Comparison of ENCODE assay signal across 14 cellular contexts in the genomic region with DNA sequence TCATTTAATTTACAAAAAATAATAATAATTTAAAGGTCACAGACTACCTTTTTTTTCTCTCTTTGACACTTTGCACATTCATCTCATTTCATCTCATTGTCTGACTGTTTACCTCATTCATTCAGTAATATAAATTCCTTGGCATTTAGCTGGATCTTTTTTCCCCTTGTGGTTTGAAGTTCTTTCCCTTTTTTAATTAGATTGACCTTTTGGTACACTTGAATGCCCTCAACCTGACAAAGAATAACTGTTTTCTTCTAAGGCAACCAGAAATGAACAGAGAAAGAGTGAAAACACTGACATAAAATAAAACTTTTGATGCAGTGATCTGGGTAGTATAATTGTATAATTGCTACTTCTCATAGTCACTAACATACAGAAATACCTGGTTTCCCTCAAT.
DNase-seq lines count a peak whose midpoint lies in the region; TF ChIP-seq lines count a peak whose summit lies in the region.
"Had no signal": no experiment of that assay in that cellular context is flagged by ENCODE, and none has a peak within 500 bp of the region (broad histone marks: within the 10 kb centered on the region; RNA-seq: fewer than 3 reads in every experiment).

No MANE protein-coding gene starts in this region.

- H3K4me3 Mint-ChIP-seq in neural crest cell: no peak overlapping the region
- H3K4me3 Mint-ChIP-seq in activated naive CD8-positive, alpha-beta T cell treated with anti-CD3 and anti-CD28 coated beads for 36 hours: no peak overlapping the region
- H3K4me3 Mint-ChIP-seq: CD4-positive, alpha-beta memory T cell; HFFc6 had no signal

- H3K27ac Mint-ChIP-seq in neural crest cell (ENCODE audit: unreplicated experiment): peak overlapping the region; percentile 83
- no peak overlapping the region for H3K27ac Mint-ChIP-seq in activated naive CD8-positive, alpha-beta T cell treated with anti-CD3 and anti-CD28 coated beads for 36 hours
- H3K27ac Mint-ChIP-seq: CD4-positive, alpha-beta memory T cell; HFFc6 had no signal

- peaks cover 6% of the 10 kb centered on the region for H3K9me3 Mint-ChIP-seq in neural crest cell
- H3K9me3 Mint-ChIP-seq in activated naive CD8-positive, alpha-beta T cell treated with anti-CD3 and anti-CD28 coated beads for 36 hours: peaks cover 8% of the 10 kb centered on the region

- peak; percentile 23 for DNase-seq in astrocyte of the hippocampus (ENCODE audit: low read depth, low spot score)
- DNase-seq in kidney glomerular epithelial cell (lab: John Stamatoyannopoulos, UW): peak; percentile 23
- DNase-seq in neural crest cell (ENCODE audit: low read depth, low spot score): no peak
- DNase-seq in SKM-1 (lab: John Stamatoyannopoulos, UW; ENCODE audit: unreplicated experiment): no peak
- no peak for DNase-seq in activated naive CD8-positive, alpha-beta T cell treated with anti-CD3 and anti-CD28 coated beads for 36 hours
- no peak for DNase-seq in GDM1 (lab: John Stamatoyannopoulos, UW)
- DNase-seq: C1 segment of cervical spinal cord; Calu3; CD4-positive, alpha-beta memory T cell; COR-L47; DMS53; DMS79 treated with DMSO at 0.1 percent for 48 hours; GOT3; HFFc6 had no signal

- H3K4me1 Mint-ChIP-seq in neural crest cell: peaks cover 11% of the 10 kb centered on the region
- H3K4me1 Mint-ChIP-seq in activated naive CD8-positive, alpha-beta T cell treated with anti-CD3 and anti-CD28 coated beads for 36 hours: no peaks in the 10 kb centered on the region
- H3K4me1 Mint-ChIP-seq: CD4-positive, alpha-beta memory T cell had no signal

- no peaks in the 10 kb centered on the region for H3K27me3 Mint-ChIP-seq in neural crest cell (ENCODE audit: low read depth)
- no peaks in the 10 kb centered on the region for H3K27me3 Mint-ChIP-seq in activated naive CD8-positive, alpha-beta T cell treated with anti-CD3 and anti-CD28 coated beads for 36 hours
- H3K27me3 Mint-ChIP-seq: CD4-positive, alpha-beta memory T cell had no signal

- no peak for TF ChIP-seq CTCF in neural crest cell (conservative IDR thresholded peaks at IDR 0.05)

- H3K36me3 Mint-ChIP-seq in neural crest cell (ENCODE audit: low read depth): no peaks in the 10 kb centered on the region
- no peaks in the 10 kb centered on the region for H3K36me3 Mint-ChIP-seq in activated naive CD8-positive, alpha-beta T cell treated with anti-CD3 and anti-CD28 coated beads for 36 hours
- H3K36me3 Mint-ChIP-seq: CD4-positive, alpha-beta memory T cell had no signal

Comparison
In these comparisons a context has a peak if more than half of its experiments do, and no peak if none do; other contexts are left out.
1. DNase-seq: peak in astrocyte of the hippocampus (single experiment) and kidney glomerular epithelial cell (single experiment); none in neural crest cell (single experiment), SKM-1 (single experiment), activated naive CD8-positive, alpha-beta T cell treated with anti-CD3 and anti-CD28 coated beads for 36 hours (single experiment) and GDM1 (single experiment).